1 cellular context compared by ENCODE assay signal in the genomic region with DNA sequence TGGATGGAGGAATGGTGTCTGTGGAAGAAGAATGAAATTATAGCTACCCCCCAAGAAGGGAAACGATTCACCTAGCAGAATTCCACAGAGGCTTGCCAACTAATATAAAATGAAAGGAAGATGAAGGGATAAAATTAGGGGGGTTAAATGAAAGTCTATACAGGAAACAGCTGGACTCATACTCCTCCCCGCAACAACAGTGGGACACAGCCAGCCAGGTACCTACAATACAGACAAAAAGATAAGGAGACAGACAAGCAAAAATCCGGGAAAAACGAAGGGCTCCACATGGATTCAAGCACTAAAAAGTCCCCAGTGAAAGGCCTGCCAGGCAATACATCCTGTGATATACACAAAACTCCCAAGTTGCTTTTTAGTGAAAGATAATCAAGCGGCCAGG.
TF ChIP-seq lines count a peak whose summit lies in the region.

No MANE protein-coding gene starts in this region.

TF ChIP-seq in endothelial cell of umbilical vein, 7 proteins besides CTCF, POLR2A, EP300 and RAD21:
- TF ChIP-seq MYC (IDR thresholded peaks at IDR 0.05; ENCODE audit: low read depth, low read length) (no peak), JUN (IDR thresholded peaks at IDR 0.05; ENCODE audit: borderline replicate concordance, insufficient read depth, insufficient read length, low read depth) (no peak), GATA2 (IDR thresholded peaks at IDR 0.05; ENCODE audit: insufficient read depth, insufficient read length, low read depth, low read length) (no peak)
- TF ChIP-seq, protein P1, sequence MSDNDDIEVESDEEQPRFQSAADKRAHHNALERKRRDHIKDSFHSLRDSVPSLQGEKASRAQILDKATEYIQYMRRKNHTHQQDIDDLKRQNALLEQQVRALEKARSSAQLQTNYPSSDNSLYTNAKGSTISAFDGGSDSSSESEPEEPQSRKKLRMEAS (IDR thresholded peaks at IDR 0.05; ENCODE audit: insufficient read depth, insufficient read length) = no peak
